13 cellular contexts compared by ENCODE assay signal in the genomic region with DNA sequence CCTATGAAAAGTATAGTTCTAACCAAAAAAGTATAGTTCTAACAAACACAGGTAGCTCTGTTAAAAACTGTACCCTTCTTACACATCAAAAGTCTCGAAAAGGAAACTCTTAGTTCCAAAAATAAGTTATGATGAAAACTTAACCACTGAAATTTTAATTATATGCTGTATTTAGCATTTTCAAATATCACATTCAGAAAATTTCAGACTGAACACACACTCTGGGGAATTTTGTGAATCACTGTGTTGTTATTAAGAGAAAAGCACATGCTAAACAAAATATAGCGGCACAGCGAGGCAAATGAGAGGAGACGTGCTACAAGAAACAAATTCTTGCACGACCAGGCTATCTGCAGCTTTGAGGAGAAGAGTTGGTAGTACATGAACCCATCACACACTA. TPM values are rescaled to one million over a fixed set of nuclear protein-coding genes. Genes with fewer than 3 reads are reported as not detected.
A peak's percentile ranks its signal among the peaks of the same experiment; 100 is the strongest.
DNase-seq lines count a peak whose midpoint lies in the region; ATAC-seq and TF ChIP-seq lines count a peak whose summit lies in the region.
"Had no signal": no experiment of that assay in that cellular context is flagged by ENCODE, and none has a peak within 500 bp of the region (broad histone marks: within the 10 kb centered on the region; RNA-seq: fewer than 3 reads in every experiment).

No MANE protein-coding gene starts in this region.

- H3K4me3 ChIP-seq in brain microvascular endothelial cell (ENCODE audit: low read depth, low read length), result no peak overlapping the region
- H3K4me3 ChIP-seq: hepatocyte had no signal

- H3K36me3 ChIP-seq in brain microvascular endothelial cell (replicated peaks), result no peaks in the 10 kb centered on the region

- H3K27me3 ChIP-seq in brain microvascular endothelial cell (replicated peaks), result no peaks in the 10 kb centered on the region
- H3K27me3 ChIP-seq: hepatocyte had no signal

- no peak for TF ChIP-seq CTCF in brain microvascular endothelial cell (IDR thresholded peaks at IDR 0.05; ENCODE audit: low read depth, low read length, missing control alignments)

- H3K4me3 Mint-ChIP-seq in activated T-helper 2 cell treated with anti-CD3 and anti-CD28 coated beads, Interferon-gamma antibody, Interleukin-2, Interleukin-4, amounts not matched to agents 10 μg/mL and 5 μg/mL and 100 μg/mL, durations not matched to agents 14 hours and 24 hours and 36 hours (ENCODE audit: low read depth), result no peak overlapping the region

- H3K27me3 Mint-ChIP-seq in activated T-helper 2 cell treated with anti-CD3 and anti-CD28 coated beads, Interferon-gamma antibody, Interleukin-2, Interleukin-4, amounts not matched to agents 10 μg/mL and 5 μg/mL and 100 μg/mL, durations not matched to agents 14 hours and 24 hours and 36 hours (ENCODE audit: low read depth), result no peaks in the 10 kb centered on the region

- peaks cover 48% of the 10 kb centered on the region for H3K4me1 Mint-ChIP-seq in activated T-helper 2 cell treated with anti-CD3 and anti-CD28 coated beads, Interferon-gamma antibody, Interleukin-2, Interleukin-4, amounts not matched to agents 10 μg/mL and 5 μg/mL and 100 μg/mL, durations not matched to agents 14 hours and 24 hours and 36 hours (ENCODE audit: low read depth)

- no peak overlapping the region for H3K27ac ChIP-seq in brain microvascular endothelial cell
- H3K27ac ChIP-seq: hepatocyte had no signal

- H3K36me3 Mint-ChIP-seq in activated T-helper 2 cell treated with anti-CD3 and anti-CD28 coated beads, Interferon-gamma antibody, Interleukin-2, Interleukin-4, amounts not matched to agents 10 μg/mL and 5 μg/mL and 100 μg/mL, durations not matched to agents 14 hours and 24 hours and 36 hours (ENCODE audit: low read depth), result no peaks in the 10 kb centered on the region

- H3K27ac Mint-ChIP-seq in activated T-helper 2 cell treated with anti-CD3 and anti-CD28 coated beads, Interferon-gamma antibody, Interleukin-2, Interleukin-4, amounts not matched to agents 10 μg/mL and 5 μg/mL and 100 μg/mL, durations not matched to agents 14 hours and 24 hours and 36 hours, result peak overlapping the region; percentile 81

- peak; percentile 48 for DNase-seq in stimulated activated CD4-positive, alpha-beta T cell treated with anti-CD3 and anti-CD28 coated beads, Interleukin-4, amount 100 ng/mL, for 24 hours
- DNase-seq in stimulated activated CD4-positive, alpha-beta T cell treated with anti-CD3 and anti-CD28 coated beads, Interleukin-12 subunit alpha, Interleukin-12 subunit beta, amount 100 ng/mL, for 4 hours, result no peak
- DNase-seq in activated T-helper 2 cell treated with anti-CD3 and anti-CD28 coated beads, Interferon-gamma antibody, Interleukin-2, Interleukin-4, amounts not matched to agents 10 μg/mL and 5 μg/mL and 100 μg/mL, durations not matched to agents 14 hours and 24 hours and 36 hours (ENCODE audit: low spot score), result no peak
- no peak for DNase-seq in cardiac septum (ENCODE audit: low spot score)
- DNase-seq in AG20443 (ENCODE audit: low spot score), result no peak
- no peak for DNase-seq in NCI-H2196 treated with DMSO at 0.1 percent for 48 hours (lab: John Stamatoyannopoulos, UW; ENCODE audit: unreplicated experiment)
- no peak for DNase-seq in brain microvascular endothelial cell
- DNase-seq: dermis blood vessel endothelial cell, NCI-H2171 treated with DMSO at 0.1 percent for 48 hours, SHP77 treated with DMSO at 0.1 percent for 48 hours, substantia nigra had no signal

- peak; percentile 26 for ATAC-seq in HG03196 (IDR thresholded peaks at IDR 0.05; ENCODE audit: unreplicated experiment)

- H3K9me3 Mint-ChIP-seq in activated T-helper 2 cell treated with anti-CD3 and anti-CD28 coated beads, Interferon-gamma antibody, Interleukin-2, Interleukin-4, amounts not matched to agents 10 μg/mL and 5 μg/mL and 100 μg/mL, durations not matched to agents 14 hours and 24 hours and 36 hours, result no peaks in the 10 kb centered on the region

- intact Hi-C loops in activated T-helper 2 cell treated with anti-CD3 and anti-CD28 coated beads, Interferon-gamma antibody, Interleukin-2, Interleukin-4, amounts not matched to agents 10 μg/mL and 5 μg/mL and 100 μg/mL, durations not matched to agents 14 hours and 24 hours and 36 hours (cut with micrococcal nuclease), result loop anchor here (2.0 to 10.0 kb wide), 6 partner anchors 114 to 656 kb away; no protein-coding TSS in a partner anchor
- intact Hi-C loops in cardiac septum (cut with DNase I), result no loop called here

- in situ Hi-C loops in brain microvascular endothelial cell (cut with HindIII; ENCODE audit: low pct_ligation_motif_present, low sequenced_read_pairs), result no loop called here

RNA-seq across cellular contexts. Expression of a gene that starts 30.4 kb away (rescaled TPM):
- 1.9 and 4.1 TPM in 2 replicates for total RNA-seq in activated T-helper 2 cell treated with anti-CD3 and anti-CD28 coated beads, Interferon-gamma antibody, Interleukin-2, Interleukin-4, amounts not matched to agents 10 μg/mL and 5 μg/mL and 100 μg/mL, durations not matched to agents 14 hours and 24 hours and 36 hours
- 1.9 TPM for total RNA-seq in cardiac septum
